Comparison of ENCODE assay signal across 32 cellular contexts in the genomic region with DNA sequence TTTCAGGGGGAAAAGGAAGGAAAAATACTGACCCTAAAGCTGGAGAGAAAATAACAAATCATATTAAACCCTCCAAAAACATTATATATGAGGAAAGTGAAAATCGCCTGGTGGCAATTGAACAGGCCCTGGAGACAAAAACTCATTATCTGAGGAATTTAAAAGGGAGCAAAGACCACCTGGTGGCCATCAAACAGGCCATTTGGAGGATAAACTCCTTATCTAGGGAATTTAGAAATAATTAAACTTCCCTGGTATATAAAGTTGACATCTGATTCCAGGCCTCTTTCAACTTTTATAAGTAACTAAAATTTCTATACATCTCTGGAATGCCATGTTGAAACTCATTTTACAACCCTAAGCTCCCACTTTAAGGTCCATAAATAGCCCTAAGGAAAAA.
"Had no signal": no experiment of that assay in that cellular context is flagged by ENCODE, and none has a peak within 500 bp of the region (broad histone marks: within the 10 kb centered on the region; RNA-seq: fewer than 3 reads in every experiment).

No MANE protein-coding gene starts in this region.

- H3K27ac ChIP-seq: adrenal gland, body of pancreas, breast epithelium, KMS-11, RWPE1 had no signal

- ATAC-seq: activated CD4-positive, alpha-beta T cell treated with anti-CD3 and anti-CD28 coated beads for 36 hours; activated CD4-positive, CD25-positive, alpha-beta regulatory T cell treated with anti-CD3 and anti-CD28 coated beads, Interleukin-2, amount 50 U/mL, for 24 hours; activated naive CD4-positive, alpha-beta T cell treated with anti-CD3 and anti-CD28 coated beads, Interleukin-2, amount 50 U/mL, for 72 hours; activated T-cell treated with anti-CD3 and anti-CD28 coated beads, Interleukin-2, amount 50 U/mL, for 4 hours; body of pancreas; PC-3; Right ventricle myocardium inferior had no signal

- DNase-seq: activated CD4-positive, alpha-beta memory T cell treated with anti-CD3 and anti-CD28 coated beads for 36 hours; activated CD4-positive, alpha-beta T cell treated with anti-CD3 and anti-CD28 coated beads for 36 hours; activated CD4-positive, alpha-beta T cell treated with anti-CD3 and anti-CD28 coated beads, Interleukin-2, amount 10 ng/mL, durations not matched to agents 7 days and 5 days; activated CD8-positive, alpha-beta memory T cell treated with anti-CD3 and anti-CD28 coated beads, Interleukin-2, amount 50 U/mL, for 4 hours; activated gamma-delta T cell treated with Interleukin-2 at 50 U/mL for 16 hours; activated naive CD4-positive, alpha-beta T cell treated with anti-CD3 and anti-CD28 coated beads for 36 hours; activated T-cell treated with anti-CD3 and anti-CD28 coated beads for 4 hours; activated T-cell treated with anti-CD3 and anti-CD28 coated beads, Interleukin-2, amount 50 U/mL, for 4 hours; adrenal gland; body of pancreas; caudate nucleus; cerebellar nuclear complex; MM.1S; NCI-H1092 treated with DMSO at 0.1 percent for 48 hours; NCI-H1417; NCI-H146; NCI-H187; NCI-H2081 treated with DMSO at 0.1 percent for 48 hours; NCI-H226; NCI-H446 treated with DMSO at 0.1 percent for 48 hours; NCI-H69; PC-3; SIG-M5 had no signal

- H3K4me2 ChIP-seq: KMS-11 had no signal

- H3K4me3 Mint-ChIP-seq: activated CD4-positive, alpha-beta memory T cell treated with anti-CD3 and anti-CD28 coated beads for 36 hours; activated CD4-positive, alpha-beta T cell treated with anti-CD3 and anti-CD28 coated beads for 36 hours; activated CD4-positive, alpha-beta T cell treated with anti-CD3 and anti-CD28 coated beads, Interleukin-2, amount 10 ng/mL, durations not matched to agents 7 days and 5 days; activated naive CD4-positive, alpha-beta T cell treated with anti-CD3 and anti-CD28 coated beads for 36 hours; activated T-cell treated with anti-CD3 and anti-CD28 coated beads, Interleukin-2, amount 50 U/mL, for 4 hours; activated T-helper 1 cell treated with anti-CD3 and anti-CD28 coated beads, Interleukin-12 subunit alpha, Interleukin-12 subunit beta, Interleukin-2, Interleukin-4 antibody, amounts not matched to agents 30 ng/mL and 10 ng/mL and 1 ng/mL, durations not matched to agents 14 hours and 24 hours and 36 hours; T-helper 1 cell treated with Interleukin-12 subunit alpha and Interleukin-12 subunit beta and Interleukin-4 antibody, amounts not matched to agents 30 μg/mL and 1 μg/mL, for 36 hours; T-helper 2 cell treated with Interferon-gamma antibody and Interleukin-4, amounts not matched to agents 5 μg/mL and 100 μg/mL, for 36 hours had no signal

- H3K9me3 ChIP-seq: adrenal gland, body of pancreas, breast epithelium had no signal

- H3K4me1 ChIP-seq: adrenal gland, body of pancreas, breast epithelium had no signal

- H3K27me3 ChIP-seq: adrenal gland, body of pancreas, breast epithelium had no signal

- H3K4me3 ChIP-seq: adrenal gland, body of pancreas, breast epithelium had no signal

- H3K27ac Mint-ChIP-seq: activated CD4-positive, alpha-beta memory T cell treated with anti-CD3 and anti-CD28 coated beads for 36 hours; activated CD4-positive, alpha-beta T cell treated with anti-CD3 and anti-CD28 coated beads for 36 hours; activated CD4-positive, alpha-beta T cell treated with anti-CD3 and anti-CD28 coated beads, Interleukin-2, amount 10 ng/mL, durations not matched to agents 7 days and 5 days; activated naive CD4-positive, alpha-beta T cell treated with anti-CD3 and anti-CD28 coated beads for 36 hours; activated naive CD4-positive, alpha-beta T cell treated with anti-CD3 and anti-CD28 coated beads, Interleukin-2, amount 50 U/mL, for 72 hours; activated T-helper 1 cell treated with anti-CD3 and anti-CD28 coated beads, Interleukin-12 subunit alpha, Interleukin-12 subunit beta, Interleukin-2, Interleukin-4 antibody, amounts not matched to agents 30 ng/mL and 10 ng/mL and 1 ng/mL, durations not matched to agents 14 hours and 24 hours and 36 hours; T-helper 1 cell treated with Interleukin-12 subunit alpha and Interleukin-12 subunit beta and Interleukin-4 antibody, amounts not matched to agents 30 μg/mL and 1 μg/mL, for 36 hours; T-helper 2 cell treated with Interferon-gamma antibody and Interleukin-4, amounts not matched to agents 5 μg/mL and 100 μg/mL, for 36 hours had no signal

- H3K27me3 Mint-ChIP-seq: activated CD4-positive, alpha-beta memory T cell treated with anti-CD3 and anti-CD28 coated beads for 36 hours; activated CD4-positive, alpha-beta T cell treated with anti-CD3 and anti-CD28 coated beads for 36 hours; activated CD4-positive, alpha-beta T cell treated with anti-CD3 and anti-CD28 coated beads, Interleukin-2, amount 10 ng/mL, durations not matched to agents 7 days and 5 days had no signal

- H3K9ac ChIP-seq: KMS-11 had no signal

- H3K36me3 ChIP-seq: adrenal gland, breast epithelium had no signal
